Comparison of ENCODE assay signal across 9 cellular contexts in the genomic region with DNA sequence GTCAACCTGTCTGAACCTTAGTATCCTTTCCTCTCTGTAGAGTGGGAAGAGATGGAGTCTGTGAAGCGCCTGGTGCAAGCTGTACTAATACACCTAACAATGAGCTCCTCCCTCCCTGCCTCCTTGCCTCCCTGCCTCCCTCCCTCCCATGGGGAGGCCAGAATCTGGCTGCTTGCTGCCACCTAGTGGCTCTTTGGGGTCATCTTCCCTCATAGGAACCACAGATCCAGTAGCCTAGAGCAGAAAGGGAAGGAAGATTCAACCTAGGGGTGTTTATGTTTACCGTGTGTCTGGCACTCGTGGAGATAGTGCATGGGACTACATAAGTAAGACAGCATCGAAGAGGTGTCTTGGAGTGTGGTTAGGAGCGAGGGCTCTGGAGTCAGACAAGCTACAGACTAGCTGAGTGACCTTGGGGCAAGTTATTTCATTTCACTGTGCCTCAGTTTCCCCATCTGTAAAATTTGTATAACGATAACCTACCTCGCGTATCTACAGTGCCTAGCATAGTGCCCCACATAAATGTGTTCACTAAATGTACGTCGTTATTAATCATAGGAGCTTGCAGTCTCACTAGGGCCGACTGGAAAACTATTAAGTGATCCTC. TPM values are rescaled to one million over a fixed set of nuclear protein-coding genes. Genes with fewer than 3 reads are reported as not detected.
A peak's percentile ranks its signal among the peaks of the same experiment; 100 is the strongest.
DNase-seq lines count a peak whose midpoint lies in the region; ATAC-seq and TF ChIP-seq lines count a peak whose summit lies in the region.
"Had no signal": no experiment of that assay in that cellular context is flagged by ENCODE, and none has a peak within 500 bp of the region (broad histone marks: within the 10 kb centered on the region; RNA-seq: fewer than 3 reads in every experiment).

No MANE protein-coding gene starts in this region.

- intact Hi-C loops in posterior vena cava (cut with DNase I) = no loop called here

- peak; percentile 52 for TF ChIP-seq CTCF in lung (IDR thresholded peaks at IDR 0.05; ENCODE audit: control extremely low read depth, extremely low read depth)

- DNase-seq in ELR (ENCODE audit: low read depth) (peak; percentile 89), NCI-H345 treated with DMSO at 0.1 percent for 48 hours (lab: John Stamatoyannopoulos, UW; ENCODE audit: unreplicated experiment) (peak; percentile 75), dermis microvascular lymphatic vessel endothelial cell (ENCODE audit: low read depth in 2 of 2) (peak; percentile 65 to 77), lung (ENCODE audit: low spot score) (peak; percentile 55), posterior vena cava (ENCODE audit: low spot score) (no peak)
- peak; percentile 75 for DNase-seq in activated CD4-positive, alpha-beta T cell treated with anti-CD3 and anti-CD28 coated beads for 48 hours
- peak; percentile 12 for DNase-seq in stimulated activated CD8-positive, alpha-beta memory T cell treated with anti-CD3 and anti-CD28 coated beads, Interleukin-7, amount 100 ng/mL, for 24 hours (ENCODE audit: low read depth)

- peaks cover 0 to 2% of the 10 kb centered on the region in 2 donors for H3K4me1 ChIP-seq in lung (ENCODE audit: control insufficient read depth in 2 of 2, insufficient read depth in 2 of 2, low read length in 2 of 2)

- H3K9me3 ChIP-seq in lung (ENCODE audit: control insufficient read depth in 2 of 2, insufficient read depth in 1 of 2, low read length in 1 of 2) = no peaks in the 10 kb centered on the region

- H3K27ac ChIP-seq in lung (ENCODE audit: low read depth in 1 of 2, low read length in 1 of 2) = no peak overlapping the region
- H3K27ac ChIP-seq: epithelial cell of prostate had no signal

- WGBS in lung, 2 donors = 63 to 71% methylated on average over 11 of the region's 11 CpGs

- ATAC-seq in HG02981 (IDR thresholded peaks at IDR 0.05; ENCODE audit: unreplicated experiment) (peak; percentile 76), lung (ENCODE audit: insufficient read depth, low FRiP score) (no peak)

- H3K36me3 ChIP-seq in lung (ENCODE audit: control insufficient read depth in 2 of 2, insufficient read depth in 2 of 2, low read length in 2 of 2) = peaks cover 0 to 29% of the 10 kb centered on the region in 2 donors

- no peak overlapping the region for H3K4me3 ChIP-seq in lung

- H3K27me3 ChIP-seq in lung (ENCODE audit: control insufficient read depth, insufficient read depth) = no peaks in the 10 kb centered on the region

RNA-seq across cellular contexts. Expression of a gene that starts 35.5 kb away (rescaled TPM):
- total RNA-seq in dermis microvascular lymphatic vessel endothelial cell = 68.3 and 96.8 TPM in 2 replicates
- total RNA-seq in lung = 10 to 100 TPM; 40.1 to 72.3 TPM
- polyA plus RNA-seq in lung = 10 to 100 TPM; 23.0 to 27.7 TPM
- total RNA-seq in posterior vena cava = 10 to 100 TPM; 34.2 to 38.5 TPM
